Comparison of ENCODE assay signal across 6 cellular contexts in genomic region chr1:154956557-154956956, GRCh38. TPM values are rescaled to one million over a fixed set of nuclear protein-coding genes. Genes with fewer than 3 reads are reported as not detected.
DNase-seq lines count a peak whose midpoint lies in the region; ATAC-seq and TF ChIP-seq lines count a peak whose summit lies in the region.

No MANE protein-coding gene starts in this region.

- H3K4me3 Mint-ChIP-seq in Caco-2 (ENCODE audit: unreplicated experiment) (peak overlapping the region; percentile 80), memory B cell (peak overlapping the region; percentile 99)

- no peak for TF ChIP-seq CTCF in Caco-2 (IDR thresholded peaks at IDR 0.05; ENCODE audit: insufficient read depth in 1 of 2, low read depth in 1 of 2, low read length in 1 of 2, severe bottlenecking in 1 of 2, unreplicated experiment in 1 of 2)
- no peak for TF ChIP-seq CTCF in GM10266 (IDR thresholded peaks at IDR 0.05; ENCODE audit: control insufficient read depth, insufficient read depth, low read depth, missing control alignments)

- DNase-seq in Caco-2 (no peak), memory B cell (ENCODE audit: low spot score in 2 of 2) (no peak), GM10266 (ENCODE audit: extremely low spot score) (no peak), islet precursor cell (no peak)
- DNase-seq in activated naive CD4-positive, alpha-beta T cell treated with anti-CD3 and anti-CD28 coated beads, Interleukin-2, amount 50 U/mL, for 72 hours (ENCODE audit: low spot score in 2 of 2): no peak

- no peaks in the 10 kb centered on the region for H3K27me3 Mint-ChIP-seq in Caco-2 (ENCODE audit: insufficient read depth, unreplicated experiment)
- no peaks in the 10 kb centered on the region for H3K27me3 Mint-ChIP-seq in memory B cell

- POLR2A ChIA-PET in Caco-2 (lab: Charles Lee): interaction anchor here (1.4 to 3.5 kb wide), 4 partner anchors 14 to 27 kb away, joined by 5 to 34 read pairs (median 12); partner anchors contain the start of genes FLAD1, PMVK and SHC1

- H3K36me3 Mint-ChIP-seq in Caco-2 (ENCODE audit: insufficient read depth, unreplicated experiment) (peaks cover 33% of the 10 kb centered on the region), memory B cell (peaks cover 1% of the 10 kb centered on the region)
- peaks cover 14 to 27% of the 10 kb centered on the region in 2 donors for H3K36me3 Mint-ChIP-seq in activated naive CD4-positive, alpha-beta T cell treated with anti-CD3 and anti-CD28 coated beads, Interleukin-2, amount 50 U/mL, for 72 hours

- BruUV-seq in Caco-2 (replicated peaks; lab: Mats Ljungman, UMichigan): no TSS peak

- H3K4me1 Mint-ChIP-seq in Caco-2 (ENCODE audit: low read depth, unreplicated experiment) (peaks cover 16% of the 10 kb centered on the region), memory B cell (peaks cover 50% of the 10 kb centered on the region)

- H3K9me3 Mint-ChIP-seq in Caco-2 (ENCODE audit: unreplicated experiment) (no peaks in the 10 kb centered on the region), memory B cell (no peaks in the 10 kb centered on the region)
- H3K9me3 Mint-ChIP-seq in activated naive CD4-positive, alpha-beta T cell treated with anti-CD3 and anti-CD28 coated beads, Interleukin-2, amount 50 U/mL, for 72 hours: no peaks in the 10 kb centered on the region

- intact Hi-C loops in Caco-2 (cut with micrococcal nuclease; ENCODE audit: unreplicated experiment): loop anchor here (5.0 kb wide), 1 partner anchor 106 kb away; the partner anchor contains the start of gene EFNA4

- H3K9me3 ChIP-seq in Caco-2: no peaks in the 10 kb centered on the region

- CTCF ChIA-PET in Caco-2 (lab: Charles Lee): interaction anchor here (0.6 to 1.8 kb wide), 8 partner anchors 14 to 397 kb away, joined by 4 to 10 read pairs (median 6); partner anchors contain the start of gene SHC1

- peak overlapping the region; percentile 79 for H3K27ac Mint-ChIP-seq in Caco-2 (ENCODE audit: unreplicated experiment)
- peak overlapping the region; percentile 97 to 100 for H3K27ac Mint-ChIP-seq in activated naive CD4-positive, alpha-beta T cell treated with anti-CD3 and anti-CD28 coated beads, Interleukin-2, amount 50 U/mL, for 72 hours
- H3K27ac Mint-ChIP-seq in memory B cell: peak overlapping the region; percentile 99

- no peaks in the 10 kb centered on the region for H3K27me3 ChIP-seq in Caco-2 (replicated peaks; ENCODE audit: control insufficient read depth, insufficient read depth, low read length)

- peaks cover 3% of the 10 kb centered on the region for H3K36me3 ChIP-seq in Caco-2 (ENCODE audit: control insufficient read depth, insufficient read depth, low read length)

- H3K4me3 ChIP-seq in Caco-2 (ENCODE audit: low read depth, low read length): peak overlapping the region; percentile 43

- ATAC-seq in activated naive CD4-positive, alpha-beta T cell treated with anti-CD3 and anti-CD28 coated beads, Interleukin-2, amount 50 U/mL, for 72 hours: no peak
- ATAC-seq in memory B cell (ENCODE audit: low read depth): no peak
- no peak for ATAC-seq in HG03196 (IDR thresholded peaks at IDR 0.05; ENCODE audit: unreplicated experiment)

- H3K4me1 ChIP-seq in Caco-2: peaks cover 15% of the 10 kb centered on the region

RNA-seq across cellular contexts. Expression of gene PBXIP1, which starts 0.7 kb away (rescaled TPM):
- 24.0 and 24.6 TPM in 2 replicates for total RNA-seq in Caco-2 (2022)
- total RNA-seq in activated naive CD4-positive, alpha-beta T cell treated with anti-CD3 and anti-CD28 coated beads, Interleukin-2, amount 50 U/mL, for 72 hours: 10 to 100 TPM; 40.9 to 41.1 TPM

RNA-seq across cellular contexts. Expression of gene PYGO2, which starts 5.0 kb away (rescaled TPM):
- 34.1 and 34.9 TPM in 2 replicates for total RNA-seq in Caco-2 (2022)
- 10 to 100 TPM; 27.7 to 55.3 TPM for total RNA-seq in activated naive CD4-positive, alpha-beta T cell treated with anti-CD3 and anti-CD28 coated beads, Interleukin-2, amount 50 U/mL, for 72 hours

RNA-seq across cellular contexts. Expression of gene SHC1, which starts 14.0 kb away (rescaled TPM):
- 58.0 and 59.6 TPM in 2 replicates for total RNA-seq in Caco-2 (2022)
- 10 to 100 TPM; 50.3 to 76.2 TPM for total RNA-seq in activated naive CD4-positive, alpha-beta T cell treated with anti-CD3 and anti-CD28 coated beads, Interleukin-2, amount 50 U/mL, for 72 hours

RNA-seq across cellular contexts. Expression of gene CKS1B, which starts 17.9 kb away (rescaled TPM):
- 243 and 259 TPM in 2 replicates for total RNA-seq in Caco-2 (2022)
- total RNA-seq in activated naive CD4-positive, alpha-beta T cell treated with anti-CD3 and anti-CD28 coated beads, Interleukin-2, amount 50 U/mL, for 72 hours: 100 to 1,000 TPM; 202 to 308 TPM

RNA-seq across cellular contexts. Expression of gene PMVK, which starts 20.0 kb away (rescaled TPM):
- 25.1 and 25.2 TPM in 2 replicates for total RNA-seq in Caco-2 (2022)
- total RNA-seq in activated naive CD4-positive, alpha-beta T cell treated with anti-CD3 and anti-CD28 coated beads, Interleukin-2, amount 50 U/mL, for 72 hours: 10 to 100 TPM; 12.2 to 34.2 TPM
